In the genomic region with DNA sequence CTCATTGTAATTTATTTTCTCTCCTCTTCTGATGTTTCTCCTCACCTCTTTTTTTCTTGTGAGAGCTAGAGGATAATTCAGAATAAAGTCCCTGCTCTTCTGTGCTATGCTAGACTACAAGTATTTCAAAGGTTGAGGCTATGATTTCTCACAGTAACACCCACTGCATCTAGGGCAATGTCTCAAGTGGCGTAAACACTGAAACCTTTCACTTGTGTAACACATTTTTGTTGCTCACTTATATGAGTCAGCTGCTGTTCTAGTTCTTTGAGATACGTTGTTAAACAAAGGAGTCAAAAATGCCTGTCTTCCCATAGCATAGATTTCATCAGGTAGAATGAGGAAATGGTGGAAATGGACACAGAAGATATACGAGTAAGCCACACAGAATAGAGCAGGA, we compare ENCODE assay signal across 10 cellular contexts.
DNase-seq lines count a peak whose midpoint lies in the region; ATAC-seq and TF ChIP-seq lines count a peak whose summit lies in the region.
"Had no signal": no experiment of that assay in that cellular context is flagged by ENCODE, and none has a peak within 500 bp of the region (broad histone marks: within the 10 kb centered on the region; RNA-seq: fewer than 3 reads in every experiment).

No MANE protein-coding gene starts in this region.

- peaks cover 11 to 15% of the 10 kb centered on the region in 2 donors for H3K4me1 ChIP-seq in gastrocnemius medialis

- H3K27me3 ChIP-seq in gastrocnemius medialis, result no peaks in the 10 kb centered on the region
- H3K27me3 ChIP-seq: upper lobe of left lung had no signal

- H3K4me3 ChIP-seq in fibroblast of villous mesenchyme (ENCODE audit: low read depth, low read length), result no peak overlapping the region
- H3K4me3 ChIP-seq in gastrocnemius medialis, result no peak overlapping the region
- H3K4me3 ChIP-seq: upper lobe of left lung had no signal

- intact Hi-C loops in gastrocnemius medialis (cut with DNase I; ENCODE audit: low total_unique reads), result no loop called here

- H3K9me3 ChIP-seq in gastrocnemius medialis, result no peaks in the 10 kb centered on the region
- H3K9me3 ChIP-seq: upper lobe of left lung had no signal

- in situ Hi-C loops in gastrocnemius medialis (cut with MboI; ENCODE audit: low sequenced_read_pairs in 4 of 4), result no loop called here

- TF ChIP-seq CTCF in fibroblast of villous mesenchyme (IDR thresholded peaks at IDR 0.05; ENCODE audit: insufficient read depth, low read depth, low read length) (no peak), gastrocnemius medialis (IDR thresholded peaks at IDR 0.05 in 4 of 5, conservative IDR thresholded peaks at IDR 0.05 in 1 of 5) (no peak)

- H3K36me3 ChIP-seq in gastrocnemius medialis, result no peaks in the 10 kb centered on the region
- H3K36me3 ChIP-seq: upper lobe of left lung had no signal

- no peak for TF ChIP-seq POLR2A in gastrocnemius medialis (IDR thresholded peaks at IDR 0.05)

- ATAC-seq in GM21367 (IDR thresholded peaks at IDR 0.05; ENCODE audit: unreplicated experiment) (peak; percentile 60), HG03469 (IDR thresholded peaks at IDR 0.05; ENCODE audit: unreplicated experiment) (peak; percentile 53), GM18873 (IDR thresholded peaks at IDR 0.05; ENCODE audit: low FRiP score, unreplicated experiment) (no peak), gastrocnemius medialis (no peak), SK-N-SH treated with all-trans-retinoic acid at 6 μM for 48 hours (no peak)

- DNase-seq in ELR (ENCODE audit: low read depth) (peak; percentile 66), fibroblast of villous mesenchyme (ENCODE audit: low read depth) (peak; percentile 87), NCI-H2196 (lab: John Stamatoyannopoulos, UW; ENCODE audit: unreplicated experiment) (no peak), gastrocnemius medialis (no peak)
- DNase-seq: EL, upper lobe of left lung had no signal

- H3K27ac ChIP-seq in gastrocnemius medialis, result no peak overlapping the region
- H3K27ac ChIP-seq: upper lobe of left lung had no signal

TF ChIP-seq in SK-N-SH treated with all-trans-retinoic acid at 6 μM for 48 hours, 23 proteins besides CTCF, POLR2A, EP300 and RAD21:
- no peak for TF ChIP-seq GLIS3 (CRISPR knock-in tag; IDR thresholded peaks at IDR 0.05)
- no peak for TF ChIP-seq TCF4 (CRISPR knock-in tag; IDR thresholded peaks at IDR 0.05; ENCODE audit: borderline replicate concordance)
- no peak for TF ChIP-seq BACH2 (CRISPR knock-in tag; IDR thresholded peaks at IDR 0.05; ENCODE audit: borderline replicate concordance)
- TF ChIP-seq, protein P1, sequence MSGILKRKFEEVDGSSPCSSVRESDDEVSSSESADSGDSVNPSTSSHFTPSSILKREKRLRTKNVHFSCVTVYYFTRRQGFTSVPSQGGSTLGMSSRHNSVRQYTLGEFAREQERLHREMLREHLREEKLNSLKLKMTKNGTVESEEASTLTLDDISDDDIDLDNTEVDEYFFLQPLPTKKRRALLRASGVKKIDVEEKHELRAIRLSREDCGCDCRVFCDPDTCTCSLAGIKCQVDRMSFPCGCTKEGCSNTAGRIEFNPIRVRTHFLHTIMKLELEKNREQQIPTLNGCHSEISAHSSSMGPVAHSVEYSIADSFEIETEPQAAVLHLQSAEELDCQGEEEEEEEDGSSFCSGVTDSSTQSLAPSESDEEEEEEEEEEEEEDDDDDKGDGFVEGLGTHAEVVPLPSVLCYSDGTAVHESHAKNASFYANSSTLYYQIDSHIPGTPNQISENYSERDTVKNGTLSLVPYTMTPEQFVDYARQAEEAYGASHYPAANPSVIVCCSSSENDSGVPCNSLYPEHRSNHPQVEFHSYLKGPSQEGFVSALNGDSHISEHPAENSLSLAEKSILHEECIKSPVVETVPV (CRISPR knock-in tag; IDR thresholded peaks at IDR 0.05), result no peak
- no peak for TF ChIP-seq SNAI2 (CRISPR knock-in tag; IDR thresholded peaks at IDR 0.05)
- no peak for TF ChIP-seq ZFP3 (CRISPR knock-in tag; IDR thresholded peaks at IDR 0.05)
- TF ChIP-seq ZNF565 (CRISPR knock-in tag; conservative IDR thresholded peaks at IDR 0.05; ENCODE audit: low read depth), result no peak
- TF ChIP-seq RARB (CRISPR knock-in tag; IDR thresholded peaks at IDR 0.05), result no peak

Comparison
In these comparisons a context has a peak if more than half of its experiments do, and no peak if none do; other contexts are left out.
1. DNase-seq: peak in ELR (single experiment) and fibroblast of villous mesenchyme (single experiment); none in NCI-H2196 (single experiment) and gastrocnemius medialis (0 of 2).
2. ATAC-seq: peak in GM21367 (single experiment) and HG03469 (single experiment); none in GM18873 (single experiment), gastrocnemius medialis (0 of 2) and SK-N-SH treated with all-trans-retinoic acid at 6 μM for 48 hours (single experiment).